In the genomic region with DNA sequence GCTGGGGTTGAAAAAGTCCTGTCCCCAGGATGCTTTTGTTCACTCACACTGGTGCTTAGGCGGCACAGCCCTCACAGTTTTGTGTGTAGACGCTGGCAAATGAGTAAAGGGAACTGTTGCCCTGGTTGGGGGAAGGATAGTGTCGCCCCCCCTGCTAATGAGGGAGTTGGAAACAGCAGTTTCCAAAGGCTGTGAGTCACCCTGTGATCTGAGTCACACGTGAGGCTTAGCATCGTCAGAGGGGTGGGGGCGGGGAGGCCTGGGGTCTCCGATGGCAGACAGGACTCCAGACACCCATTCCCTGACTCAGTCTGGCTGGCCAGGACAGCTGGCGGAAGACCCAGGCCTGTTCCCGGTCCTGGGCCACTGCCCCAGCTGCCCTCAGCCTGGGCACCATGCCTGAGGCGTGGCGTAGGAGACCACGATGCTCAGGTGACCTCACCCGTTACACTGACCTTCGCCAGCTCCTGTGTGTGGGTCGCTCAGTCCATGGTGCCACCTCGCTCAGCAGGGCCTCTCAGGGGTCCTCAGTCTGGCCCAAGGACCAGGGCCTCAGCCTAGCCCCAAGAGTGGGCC, we compare ENCODE assay signal across 8 cellular contexts. TPM values are rescaled to one million over a fixed set of nuclear protein-coding genes. Genes with fewer than 3 reads are reported as not detected.
DNase-seq lines count a peak whose midpoint lies in the region; ATAC-seq and TF ChIP-seq lines count a peak whose summit lies in the region.

No MANE protein-coding gene starts in this region.

- peaks cover 72% of the 10 kb centered on the region for H3K4me1 ChIP-seq in skeletal muscle satellite cell (ENCODE audit: control insufficient read depth, insufficient read depth, low read length)

- peak overlapping the region; percentile 82 for H3K27ac Mint-ChIP-seq in activated T-cell treated with anti-CD3 and anti-CD28 coated beads, Interleukin-2, amount 50 U/mL, for 72 hours
- peak overlapping the region; percentile 93 for H3K27ac Mint-ChIP-seq in glutamatergic neuron (ENCODE audit: unreplicated experiment)

- H3K4me3 Mint-ChIP-seq in activated T-cell treated with anti-CD3 and anti-CD28 coated beads, Interleukin-2, amount 50 U/mL, for 72 hours: peak overlapping the region; percentile 35 to 70
- peak overlapping the region; percentile 86 for H3K4me3 Mint-ChIP-seq in glutamatergic neuron (ENCODE audit: unreplicated experiment)

- H3K4me2 ChIP-seq in skeletal muscle satellite cell (ENCODE audit: low read length): peak overlapping the region; percentile 70

- TF ChIP-seq CTCF in glutamatergic neuron (IDR thresholded peaks at IDR 0.05; ENCODE audit: partially characterized antibody, unreplicated experiment): no peak

- peaks cover 13% of the 10 kb centered on the region for H3K36me3 ChIP-seq in skeletal muscle satellite cell (ENCODE audit: insufficient read depth, low read length)

- H3K4me1 Mint-ChIP-seq in activated T-cell treated with anti-CD3 and anti-CD28 coated beads, Interleukin-2, amount 50 U/mL, for 72 hours (ENCODE audit: low read depth): peaks cover 72% of the 10 kb centered on the region
- peaks cover 42% of the 10 kb centered on the region for H3K4me1 Mint-ChIP-seq in glutamatergic neuron (ENCODE audit: low read depth, unreplicated experiment)

- H3K36me3 Mint-ChIP-seq in activated T-cell treated with anti-CD3 and anti-CD28 coated beads, Interleukin-2, amount 50 U/mL, for 72 hours (ENCODE audit: insufficient read depth in 2 of 2): peaks cover 4 to 7% of the 10 kb centered on the region in 2 donors
- peaks cover 18% of the 10 kb centered on the region for H3K36me3 Mint-ChIP-seq in glutamatergic neuron (ENCODE audit: unreplicated experiment)

- peak; percentile 9 for DNase-seq in LoVo (ENCODE audit: low spot score)
- peak; percentile 61 to 74 for DNase-seq in activated T-cell treated with anti-CD3 and anti-CD28 coated beads, Interleukin-2, amount 50 U/mL, for 72 hours
- no peak for DNase-seq in glutamatergic neuron
- no peak for DNase-seq in NCI-H1694 treated with DMSO at 0.1 percent for 48 hours (lab: John Stamatoyannopoulos, UW)
- no peak for DNase-seq in superior temporal gyrus (ENCODE audit: extremely low spot score)

- no peaks in the 10 kb centered on the region for H3K9me3 Mint-ChIP-seq in activated T-cell treated with anti-CD3 and anti-CD28 coated beads, Interleukin-2, amount 50 U/mL, for 72 hours
- peaks cover 25% of the 10 kb centered on the region for H3K9me3 Mint-ChIP-seq in glutamatergic neuron (ENCODE audit: unreplicated experiment)

- no peaks in the 10 kb centered on the region for H3K27me3 ChIP-seq in skeletal muscle satellite cell (ENCODE audit: control insufficient read depth, insufficient read depth, low read length)

- peak; percentile 25 for ATAC-seq in activated T-cell treated with anti-CD3 and anti-CD28 coated beads, Interleukin-2, amount 50 U/mL, for 72 hours (replicated peaks in 1 of 2)
- ATAC-seq in HG02763 (IDR thresholded peaks at IDR 0.05; ENCODE audit: unreplicated experiment) (no peak), HG02970 (IDR thresholded peaks at IDR 0.05; ENCODE audit: low FRiP score, unreplicated experiment) (no peak)

- H3K27me3 Mint-ChIP-seq in activated T-cell treated with anti-CD3 and anti-CD28 coated beads, Interleukin-2, amount 50 U/mL, for 72 hours (ENCODE audit: low read depth): no peaks in the 10 kb centered on the region
- H3K27me3 Mint-ChIP-seq in glutamatergic neuron (ENCODE audit: unreplicated experiment): peaks cover 25% of the 10 kb centered on the region

- peak overlapping the region; percentile 75 for H3K9ac ChIP-seq in skeletal muscle satellite cell (ENCODE audit: low read depth, low read length)

- no peaks in the 10 kb centered on the region for H3K9me3 ChIP-seq in skeletal muscle satellite cell (replicated peaks; ENCODE audit: low read length)

- peak overlapping the region; percentile 47 for H3K4me3 ChIP-seq in skeletal muscle satellite cell (ENCODE audit: low read length)

RNA-seq across cellular contexts. Expression of gene DNAJB5, which starts 2.9 kb away (rescaled TPM):
- total RNA-seq in activated T-cell treated with anti-CD3 and anti-CD28 coated beads, Interleukin-2, amount 50 U/mL, for 72 hours: 10 to 100 TPM in 1 of 2 donors, 1 to 10 TPM in 1; 9.9 to 10.6 TPM
- total RNA-seq in glutamatergic neuron (ENCODE audit: unreplicated experiment): 137 TPM
- 8.3 and 10.6 TPM in 2 replicates for total RNA-seq in skeletal muscle satellite cell (2012; rRNA removed)

RNA-seq across cellular contexts. Expression of gene PHF24, which starts 34.4 kb away (rescaled TPM):
- total RNA-seq in activated T-cell treated with anti-CD3 and anti-CD28 coated beads, Interleukin-2, amount 50 U/mL, for 72 hours: 1 to 10 TPM in 1 of 2 donors, under 1 TPM in 1; 1.00 to 1.1 TPM
- 3.1 TPM for total RNA-seq in glutamatergic neuron (ENCODE audit: unreplicated experiment)
- not detected in 2 replicates for total RNA-seq in skeletal muscle satellite cell (2012; rRNA removed)

Comparison
In these comparisons a context has a peak if more than half of its experiments do, and no peak if none do; other contexts are left out.
1. DNase-seq: peak in LoVo (single experiment) and activated T-cell treated with anti-CD3 and anti-CD28 coated beads, Interleukin-2, amount 50 U/mL, for 72 hours (2 of 2); none in glutamatergic neuron (single experiment), NCI-H1694 treated with DMSO at 0.1 percent for 48 hours (single experiment) and superior temporal gyrus (single experiment).
2. ATAC-seq: peak in activated T-cell treated with anti-CD3 and anti-CD28 coated beads, Interleukin-2, amount 50 U/mL, for 72 hours (2 of 2); none in HG02763 (single experiment) and HG02970 (single experiment).
3. RNA of gene DNAJB5, which starts 2.9 kb away (total RNA-seq): 137 TPM in glutamatergic neuron (single experiment); 9.9 to 10.6 TPM in activated T-cell treated with anti-CD3 and anti-CD28 coated beads, Interleukin-2, amount 50 U/mL, for 72 hours; every median in the first group is over 10 times any median in the second.